Comparison of ENCODE assay signal across 21 cellular contexts in the genomic region with DNA sequence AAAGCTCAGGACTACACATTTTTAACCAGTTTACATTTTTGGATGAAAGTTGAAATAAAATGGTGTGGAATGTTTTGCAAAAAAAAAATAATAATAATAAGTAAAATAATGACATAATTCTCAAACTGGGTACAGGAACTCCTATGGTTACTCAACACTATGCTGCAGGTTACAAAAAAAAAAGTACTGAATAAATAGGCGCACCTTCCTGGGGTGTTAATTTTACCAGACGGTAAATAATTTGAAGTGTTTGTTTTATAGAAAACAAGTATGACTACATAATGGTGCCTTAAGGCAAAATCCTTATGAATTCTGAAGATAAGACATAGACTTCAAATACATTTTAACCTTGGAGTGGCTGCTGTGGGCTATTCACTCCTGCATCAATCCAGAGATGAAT.
A peak's percentile ranks its signal among the peaks of the same experiment; 100 is the strongest.
DNase-seq lines count a peak whose midpoint lies in the region; ATAC-seq and TF ChIP-seq lines count a peak whose summit lies in the region.
"Had no signal": no experiment of that assay in that cellular context is flagged by ENCODE, and none has a peak within 500 bp of the region (broad histone marks: within the 10 kb centered on the region; RNA-seq: fewer than 3 reads in every experiment).

No MANE protein-coding gene starts in this region.

- H3K4me2 ChIP-seq in Karpas-422 (ENCODE audit: low read depth, low read length, poor library complexity, severe bottlenecking) (no peak overlapping the region), mammary epithelial cell (ENCODE audit: insufficient read depth, low read depth, low read length) (no peak overlapping the region)
- H3K4me2 ChIP-seq: BLaER1 had no signal

- ATAC-seq in lung (ENCODE audit: insufficient read depth, low FRiP score): peak; percentile 70
- ATAC-seq in foreskin keratinocyte: no peak
- ATAC-seq: CD8-positive, alpha-beta T cell had no signal

- no peaks in the 10 kb centered on the region for H3K9me2 ChIP-seq in Karpas-422 (replicated peaks; ENCODE audit: insufficient read depth, low read length)

- DNase-seq in DMS53 (lab: John Stamatoyannopoulos, UW) (peak; percentile 60), Karpas-422 (peak; percentile 9), endodermal cell (no peak), lung (ENCODE audit: low spot score) (no peak), activated gamma-delta T cell treated with Interleukin-2 at 50 U/mL for 16 hours (no peak), foreskin keratinocyte (no peak), mammary epithelial cell (no peak), SW480 (ENCODE audit: low spot score) (no peak)
- DNase-seq: Caco-2; CD4-positive, CD25-positive, alpha-beta regulatory T cell; CD8-positive, alpha-beta T cell; DMS153; DMS79 treated with DMSO at 0.1 percent for 48 hours; GF-D8; GM23248; H7; HCEC 1CT had no signal

- peaks cover 37% of the 10 kb centered on the region for H3K4me1 Mint-ChIP-seq in endodermal cell
- H3K4me1 Mint-ChIP-seq: B cell had no signal

- H3K4me3 ChIP-seq in Karpas-422 (ENCODE audit: low read length) (no peak overlapping the region), endodermal cell (ENCODE audit: low read length) (peak overlapping the region; percentile 20), lung (no peak overlapping the region), mammary epithelial cell (replicated peaks in 1 of 3; ENCODE audit: insufficient read depth in 1 of 3, low read depth in 2 of 3, low read length in 3 of 3) (no peak overlapping the region)
- H3K4me3 ChIP-seq: BLaER1, GM23248 had no signal

- intact Hi-C loops in mammary epithelial cell (cut with micrococcal nuclease): no loop called here

- dilution Hi-C loops in mammary epithelial cell (cut with HindIII; ENCODE audit: low sequenced_read_pairs): no loop called here

- H3K27ac ChIP-seq in Karpas-422 (ENCODE audit: low read length) (no peak overlapping the region), endodermal cell (ENCODE audit: low read depth, low read length) (no peak overlapping the region), lung (ENCODE audit: low read depth in 1 of 2, low read length in 1 of 2) (no peak overlapping the region), foreskin keratinocyte (no peak overlapping the region), mammary epithelial cell (ENCODE audit: insufficient read depth, low read depth, low read length) (no peak overlapping the region)
- H3K27ac ChIP-seq: 22Rv1, BLaER1, C4-2B, GM23248 had no signal

- H3K27me3 Mint-ChIP-seq in endodermal cell (ENCODE audit: insufficient read depth): no peaks in the 10 kb centered on the region
- H3K27me3 Mint-ChIP-seq: B cell; CD4-positive, CD25-positive, alpha-beta regulatory T cell had no signal

- in situ Hi-C loops in mammary epithelial cell (cut with MboI; ENCODE audit: low sequenced_read_pairs in 2 of 2): no loop called here

- H4K20me1 ChIP-seq in Karpas-422 (ENCODE audit: insufficient read depth, low read depth, low read length) (peaks cover 14% of the 10 kb centered on the region), mammary epithelial cell (ENCODE audit: insufficient read depth, low read length) (no peaks in the 10 kb centered on the region)
- H4K20me1 ChIP-seq: BLaER1 had no signal

- H3K9me3 Mint-ChIP-seq in endodermal cell: no peaks in the 10 kb centered on the region
- H3K9me3 Mint-ChIP-seq: CD8-positive, alpha-beta T cell had no signal

- no peak overlapping the region for H2AFZ ChIP-seq in Karpas-422 (ENCODE audit: low read length)
- no peak overlapping the region for H2AFZ ChIP-seq in mammary epithelial cell (ENCODE audit: low read depth, low read length)
- H2AFZ ChIP-seq: GM23248 had no signal

- CTCF ChIA-PET in mammary epithelial cell (lab: Charles Lee; ENCODE audit: low non-redundant PET): no interaction called here

- no peak overlapping the region for H3K27ac Mint-ChIP-seq in endodermal cell
- H3K27ac Mint-ChIP-seq: B cell; CD4-positive, CD25-positive, alpha-beta regulatory T cell; CD8-positive, alpha-beta T cell had no signal

- H3K79me2 ChIP-seq in Karpas-422 (ENCODE audit: low read length): no peaks in the 10 kb centered on the region
- no peaks in the 10 kb centered on the region for H3K79me2 ChIP-seq in mammary epithelial cell (ENCODE audit: insufficient read depth, low read length)

- TF ChIP-seq CTCF in endodermal cell (conservative IDR thresholded peaks at IDR 0.05): no peak
- TF ChIP-seq CTCF in lung (IDR thresholded peaks at IDR 0.05; ENCODE audit: control extremely low read depth, extremely low read depth): no peak
- TF ChIP-seq CTCF in foreskin keratinocyte (conservative IDR thresholded peaks at IDR 0.05): no peak
- no peak for TF ChIP-seq CTCF in mammary epithelial cell (conservative IDR thresholded peaks at IDR 0.05 in 1 of 2, IDR thresholded peaks at IDR 0.05 in 1 of 2; ENCODE audit: extremely low read depth in 1 of 2, insufficient read depth in 1 of 2, low read depth in 1 of 2, low read length in 2 of 2)

- BruUV-seq in mammary epithelial cell (replicated peaks; lab: Mats Ljungman, UMichigan): no TSS peak

- H3K9me3 ChIP-seq in Karpas-422 (ENCODE audit: low read length) (no peaks in the 10 kb centered on the region), endodermal cell (ENCODE audit: control insufficient read depth, low read length) (no peaks in the 10 kb centered on the region), lung (ENCODE audit: control insufficient read depth in 2 of 2, insufficient read depth in 1 of 2, low read length in 1 of 2) (peaks cover 0 to 2% of the 10 kb centered on the region in 2 donors), mammary epithelial cell (replicated peaks; ENCODE audit: insufficient read depth, low read length) (no peaks in the 10 kb centered on the region)
- H3K9me3 ChIP-seq: BLaER1, Caco-2 had no signal

- no peaks in the 10 kb centered on the region for H3K36me3 Mint-ChIP-seq in endodermal cell (ENCODE audit: low read depth)

- H3K9ac ChIP-seq in Karpas-422 (ENCODE audit: low read length) (no peak overlapping the region), endodermal cell (ENCODE audit: extremely low read depth, low read length, poor library complexity, severe bottlenecking) (no peak overlapping the region), mammary epithelial cell (ENCODE audit: insufficient read depth, low read length) (no peak overlapping the region)
- H3K9ac ChIP-seq: BLaER1, GM23248 had no signal

- no peaks in the 10 kb centered on the region for H3K4me1 ChIP-seq in Karpas-422 (ENCODE audit: low read length)
- H3K4me1 ChIP-seq in endodermal cell (ENCODE audit: control insufficient read depth, insufficient read depth, low read length): peaks cover 20% of the 10 kb centered on the region
- peaks cover 3 to 10% of the 10 kb centered on the region in 2 donors for H3K4me1 ChIP-seq in lung (ENCODE audit: control insufficient read depth in 2 of 2, insufficient read depth in 2 of 2, low read length in 2 of 2)
- H3K4me1 ChIP-seq in foreskin keratinocyte: no peaks in the 10 kb centered on the region
- no peaks in the 10 kb centered on the region for H3K4me1 ChIP-seq in mammary epithelial cell (ENCODE audit: insufficient read depth, low read length)
- H3K4me1 ChIP-seq: BLaER1, Caco-2 had no signal

- H3K27me3 ChIP-seq in Karpas-422 (ENCODE audit: low read length): no peaks in the 10 kb centered on the region
- H3K27me3 ChIP-seq in endodermal cell (ENCODE audit: control insufficient read depth, insufficient read depth, low read length, poor library complexity, severe bottlenecking): no peaks in the 10 kb centered on the region
- no peaks in the 10 kb centered on the region for H3K27me3 ChIP-seq in lung (ENCODE audit: control insufficient read depth, insufficient read depth)
- no peaks in the 10 kb centered on the region for H3K27me3 ChIP-seq in foreskin keratinocyte
- H3K27me3 ChIP-seq in mammary epithelial cell (ENCODE audit: insufficient read depth, low read length): no peaks in the 10 kb centered on the region
- H3K27me3 ChIP-seq: BLaER1 had no signal

- H3K36me3 ChIP-seq in Karpas-422 (ENCODE audit: insufficient read depth, low read length): no peaks in the 10 kb centered on the region
- peaks cover 4% of the 10 kb centered on the region for H3K36me3 ChIP-seq in endodermal cell (ENCODE audit: control insufficient read depth, insufficient read depth, low read length)
- no peaks in the 10 kb centered on the region for H3K36me3 ChIP-seq in lung (ENCODE audit: control insufficient read depth in 2 of 2, insufficient read depth in 2 of 2, low read length in 2 of 2)
- no peaks in the 10 kb centered on the region for H3K36me3 ChIP-seq in mammary epithelial cell (ENCODE audit: insufficient read depth, low read length)

- WGBS in endodermal cell (ENCODE audit: insufficient coverage in 1 of 2, insufficient read length in 1 of 2), 2 experiments: 83% methylated on average over 2 of the region's 2 CpGs; no CpG with 5 or more reads in 1 of the 2 experiments
- WGBS in lung, 2 donors: 71 to 80% methylated on average over 2 of the region's 2 CpGs
- 100% methylated on average over 2 of the region's 2 CpGs for WGBS in mammary epithelial cell (ENCODE audit: low coverage, missing lambda C conversion rate)

- no peak overlapping the region for H3K4me3 Mint-ChIP-seq in endodermal cell
- H3K4me3 Mint-ChIP-seq: B cell; CD4-positive, CD25-positive, alpha-beta regulatory T cell; CD8-positive, alpha-beta T cell had no signal

Comparison
In these comparisons a context has a peak if more than half of its experiments do, and no peak if none do; other contexts are left out.
1. DNase-seq: peak in DMS53 (single experiment) and Karpas-422 (single experiment); none in endodermal cell (single experiment), lung (single experiment), activated gamma-delta T cell treated with Interleukin-2 at 50 U/mL for 16 hours (single experiment), foreskin keratinocyte (0 of 2), mammary epithelial cell (single experiment) and SW480 (single experiment).